ENCODE assay signal across 19 cellular contexts in the genomic region with DNA sequence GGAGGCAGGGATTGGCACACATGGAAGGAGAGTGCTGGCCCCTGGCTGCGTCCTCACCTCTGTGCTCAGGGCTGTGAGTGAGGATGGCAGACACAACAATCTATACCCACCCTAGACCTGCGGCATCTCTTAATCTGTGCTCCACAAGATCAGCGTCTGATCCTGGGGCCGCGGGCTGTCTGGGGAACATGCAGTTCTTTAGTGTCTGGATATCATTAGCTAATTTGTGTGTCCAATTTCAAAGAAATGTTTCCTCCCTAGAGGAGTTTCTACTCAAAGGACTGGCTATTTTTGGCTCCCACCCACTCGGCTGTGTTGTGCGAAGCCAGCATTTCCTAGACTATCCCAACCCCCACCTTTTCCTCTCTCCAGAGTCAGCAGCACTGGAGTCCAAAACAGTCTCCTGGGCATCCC.
DNase-seq lines count a peak whose midpoint lies in the region; ATAC-seq, FAIRE-seq and TF ChIP-seq lines count a peak whose summit lies in the region.
"Had no signal": no experiment of that assay in that cellular context is flagged by ENCODE, and none has a peak within 500 bp of the region (broad histone marks: within the 10 kb centered on the region; RNA-seq: fewer than 3 reads in every experiment).

No MANE protein-coding gene starts in this region.

- H3K27me3 ChIP-seq in Panc1 (ENCODE audit: control insufficient read depth, insufficient read depth, low read length) (no peaks in the 10 kb centered on the region), endodermal cell (ENCODE audit: control insufficient read depth, insufficient read depth, low read length, poor library complexity, severe bottlenecking) (no peaks in the 10 kb centered on the region), left ventricle myocardium inferior (ENCODE audit: low read depth) (no peaks in the 10 kb centered on the region), smooth muscle cell (ENCODE audit: low read depth) (no peaks in the 10 kb centered on the region), HepG2 (ENCODE audit: control insufficient read depth in 1 of 2, insufficient read depth in 2 of 2, low read length in 2 of 2) (0 out of 5 replicates have a peak, but pooled peaks cover 0 to 3% of the 10 kb centered on the region in 2 experiments)
- H3K27me3 ChIP-seq: foreskin keratinocyte, left lung had no signal

- BruUV-seq in Panc1 (replicated peaks; lab: Mats Ljungman, UMichigan), result no TSS peak
- no TSS peak for BruUV-seq in HepG2 (replicated peaks; lab: Mats Ljungman, UMichigan)

- no peak overlapping the region for H3K9ac ChIP-seq in endodermal cell (ENCODE audit: extremely low read depth, low read length, poor library complexity, severe bottlenecking)
- H3K9ac ChIP-seq in smooth muscle cell (ENCODE audit: low read depth), result no peak overlapping the region
- no peak overlapping the region for H3K9ac ChIP-seq in HepG2 (ENCODE audit: insufficient read depth, low read depth, low read length)

- TF ChIP-seq POLR2A in HepG2 (IDR thresholded peaks at IDR 0.05; ENCODE audit: insufficient read depth in 1 of 2, low read depth in 2 of 2, low read length in 2 of 2), result no peak

- POLR2A ChIA-PET in Panc1 (lab: Charles Lee), result no interaction called here
- POLR2A ChIA-PET in HepG2 (lab: Yijun Ruan, JAX), result no interaction called here

- H3K36me3 ChIP-seq in Panc1 (ENCODE audit: control insufficient read depth, insufficient read depth, low read length) (no peaks in the 10 kb centered on the region), endodermal cell (ENCODE audit: control insufficient read depth, insufficient read depth, low read length) (no peaks in the 10 kb centered on the region), left ventricle myocardium inferior (no peaks in the 10 kb centered on the region), smooth muscle cell (ENCODE audit: low read depth) (no peaks in the 10 kb centered on the region), HepG2 (replicated peaks in 1 of 2; ENCODE audit: control insufficient read depth in 1 of 2, insufficient read depth in 2 of 2, low read length in 2 of 2) (no peaks in the 10 kb centered on the region)
- H3K36me3 ChIP-seq: left lung, thoracic aorta had no signal

- peak overlapping the region; percentile 56 for H3K27ac ChIP-seq in Panc1 (ENCODE audit: low read length)
- peak overlapping the region; percentile 38 for H3K27ac ChIP-seq in endodermal cell (ENCODE audit: low read depth, low read length)
- peak overlapping the region; percentile 27 for H3K27ac ChIP-seq in left ventricle myocardium inferior (replicated peaks)
- H3K27ac ChIP-seq in smooth muscle cell (ENCODE audit: low read depth), result peak overlapping the region; percentile 75
- H3K27ac ChIP-seq in HepG2 (ENCODE audit: extremely low read length, insufficient read depth, low read length), result no peak overlapping the region
- H3K27ac ChIP-seq: foreskin keratinocyte, left lung had no signal

- no peaks in the 10 kb centered on the region for H3K9me3 Mint-ChIP-seq in endodermal cell

- peaks cover 2% of the 10 kb centered on the region for H3K27me3 Mint-ChIP-seq in endodermal cell (ENCODE audit: insufficient read depth)
- H3K27me3 Mint-ChIP-seq: CD4-positive, alpha-beta memory T cell had no signal

- TF ChIP-seq EP300 in HepG2 (IDR thresholded peaks at IDR 0.05; ENCODE audit: low read depth in 2 of 2, low read length in 2 of 2) (no peak), HepG2 (CRISPR knock-in tag; IDR thresholded peaks at IDR 0.05; ENCODE audit: borderline replicate concordance) (no peak)

- no peak for TF ChIP-seq RAD21 in HepG2 (CRISPR knock-in tag; IDR thresholded peaks at IDR 0.05)

- ATAC-seq in Panc1 (no peak), GM19452 (IDR thresholded peaks at IDR 0.05; ENCODE audit: unreplicated experiment) (no peak), HepG2 (no peak; the same call in 2 of the 3 replicates)
- ATAC-seq: activated CD4-positive, alpha-beta T cell treated with anti-CD3 and anti-CD28 coated beads for 36 hours; foreskin keratinocyte; left lung had no signal

- H3K9me3 ChIP-seq in Panc1 (ENCODE audit: control insufficient read depth, insufficient read depth, low read depth, low read length) (peaks cover 7% of the 10 kb centered on the region; the same call in 1 of the 2 replicates), endodermal cell (ENCODE audit: control insufficient read depth, low read length) (peaks cover 5% of the 10 kb centered on the region), left ventricle myocardium inferior (replicated peaks) (no peaks in the 10 kb centered on the region), smooth muscle cell (replicated peaks; ENCODE audit: low read depth) (no peaks in the 10 kb centered on the region), HepG2 (ENCODE audit: low read length) (no peaks in the 10 kb centered on the region)
- H3K9me3 ChIP-seq: thoracic aorta had no signal

- H3K36me3 Mint-ChIP-seq in endodermal cell (ENCODE audit: low read depth), result no peaks in the 10 kb centered on the region
- H3K36me3 Mint-ChIP-seq: CD4-positive, alpha-beta memory T cell had no signal

- H3F3A ChIP-seq in smooth muscle cell (ENCODE audit: low read depth), result no peaks in the 10 kb centered on the region

- H3K4me1 ChIP-seq in Panc1 (ENCODE audit: control insufficient read depth, insufficient read depth, low read length) (peaks cover 21% of the 10 kb centered on the region), endodermal cell (ENCODE audit: control insufficient read depth, insufficient read depth, low read length) (peaks cover 2% of the 10 kb centered on the region), left ventricle myocardium inferior (peaks cover 32% of the 10 kb centered on the region), smooth muscle cell (ENCODE audit: low read depth) (no peaks in the 10 kb centered on the region), HepG2 (ENCODE audit: insufficient read depth, low read length) (no peaks in the 10 kb centered on the region)
- H3K4me1 ChIP-seq: foreskin keratinocyte, left lung had no signal

- H3K79me2 ChIP-seq in smooth muscle cell (ENCODE audit: low read depth), result no peaks in the 10 kb centered on the region
- no peaks in the 10 kb centered on the region for H3K79me2 ChIP-seq in HepG2 (ENCODE audit: insufficient read depth, low read length)

- H3K4me2 ChIP-seq in smooth muscle cell, result peak overlapping the region; percentile 46
- no peak overlapping the region for H3K4me2 ChIP-seq in HepG2 (ENCODE audit: low read depth, low read length)

- no peak for FAIRE-seq in HepG2 (lab: Jason Lieb, UNC)
- FAIRE-seq: TTC549 had no signal

- in situ Hi-C loops in Panc1 (cut with HindIII; ENCODE audit: low pct_unique_long_range_greater_than_20kb, low sequenced_read_pairs), result no loop called here
- in situ Hi-C loops in HepG2 (cut with HindIII; ENCODE audit: extremely low pct_ligation_motif_present, low pct_unique_long_range_greater_than_20kb), result no loop called here

- H3K4me3 ChIP-seq in Panc1 (ENCODE audit: low read depth in 2 of 2, low read length in 2 of 2), result no peak overlapping the region
- no peak overlapping the region for H3K4me3 ChIP-seq in endodermal cell (ENCODE audit: low read length)
- no peak overlapping the region for H3K4me3 ChIP-seq in left ventricle myocardium inferior
- H3K4me3 ChIP-seq in smooth muscle cell, result no peak overlapping the region
- no peak overlapping the region for H3K4me3 ChIP-seq in HepG2 (replicated peaks in 1 of 3; ENCODE audit: insufficient read depth in 1 of 3, low read depth in 2 of 3, low read length in 3 of 3)
- H3K4me3 ChIP-seq: left lung, thoracic aorta had no signal

- H4K20me1 ChIP-seq in smooth muscle cell (ENCODE audit: low read depth), result no peaks in the 10 kb centered on the region
- no peaks in the 10 kb centered on the region for H4K20me1 ChIP-seq in HepG2 (ENCODE audit: insufficient read depth, low read length)

- CTCF ChIA-PET in Panc1 (lab: Charles Lee) (no interaction called here), HepG2 (lab: Yijun Ruan, JAX; ENCODE audit: low intra/inter-chr PET ratio, low total read pairs) (no interaction called here)

- H3K27ac Mint-ChIP-seq in endodermal cell, result no peak overlapping the region
- H3K27ac Mint-ChIP-seq: activated CD4-positive, alpha-beta T cell treated with anti-CD3 and anti-CD28 coated beads for 36 hours; CD4-positive, alpha-beta memory T cell; IgD-negative memory B cell had no signal

- 69 to 85% methylated on average over 3 to 7 of the region's 7 CpGs for WGBS in endodermal cell (ENCODE audit: insufficient coverage in 1 of 2, insufficient read length in 1 of 2), 2 experiments
- WGBS in smooth muscle cell (ENCODE audit: low lambda C conversion rate), result 10% methylated on average over 7 of the region's 7 CpGs
- WGBS in HepG2 (ENCODE audit: low lambda C conversion rate), result 51% methylated on average over 7 of the region's 7 CpGs

- H3K4me3 Mint-ChIP-seq in endodermal cell, result no peak overlapping the region
- H3K4me3 Mint-ChIP-seq: activated CD4-positive, alpha-beta T cell treated with anti-CD3 and anti-CD28 coated beads for 36 hours; CD4-positive, alpha-beta memory T cell; IgD-negative memory B cell had no signal

- no peak for TF ChIP-seq CTCF in Panc1 (IDR thresholded peaks at IDR 0.05)
- no peak for TF ChIP-seq CTCF in endodermal cell (conservative IDR thresholded peaks at IDR 0.05)
- TF ChIP-seq CTCF in left ventricle myocardium inferior (IDR thresholded peaks at IDR 0.05; ENCODE audit: borderline replicate concordance), result peak; percentile 18
- TF ChIP-seq CTCF in smooth muscle cell (IDR thresholded peaks at IDR 0.05; ENCODE audit: borderline replicate concordance, insufficient read depth, poor library complexity, severe bottlenecking), result no peak
- TF ChIP-seq CTCF in HepG2 (CRISPR knock-in tag; IDR thresholded peaks at IDR 0.05), result no peak

- H2AFZ ChIP-seq in smooth muscle cell (ENCODE audit: low read depth) (peak overlapping the region; percentile 17), HepG2 (ENCODE audit: low read length) (no peak overlapping the region)

- intact Hi-C loops in Panc1 (cut with micrococcal nuclease; ENCODE audit: unreplicated experiment), result no loop called here
- intact Hi-C loops in left ventricle myocardium inferior (cut with micrococcal nuclease), result no loop called here
- intact Hi-C loops in HepG2 (cut with micrococcal nuclease; ENCODE audit: unreplicated experiment), result no loop called here

- H3K4me1 Mint-ChIP-seq in endodermal cell, result peaks cover 12% of the 10 kb centered on the region
- H3K4me1 Mint-ChIP-seq: activated CD4-positive, alpha-beta T cell treated with anti-CD3 and anti-CD28 coated beads for 36 hours; CD4-positive, alpha-beta memory T cell; IgD-negative memory B cell had no signal

- DNase-seq in Panc1 (ENCODE audit: low read depth, low spot score) (no peak), endodermal cell (no peak), left ventricle myocardium inferior (no peak), smooth muscle cell (lab: John Stamatoyannopoulos, UW; ENCODE audit: unreplicated experiment) (no peak), NCI-H345 treated with DMSO at 0.1 percent for 48 hours (lab: John Stamatoyannopoulos, UW; ENCODE audit: unreplicated experiment) (no peak), HepG2 (ENCODE audit: low spot score) (no peak)
- no peak for DNase-seq in activated CD8-positive, alpha-beta memory T cell treated with anti-CD3 and anti-CD28 coated beads, Interleukin-2, amount 50 U/mL, for 48 hours
- DNase-seq: activated CD4-positive, alpha-beta T cell treated with anti-CD3 and anti-CD28 coated beads for 36 hours; activated effector memory CD4-positive, alpha-beta T cell treated with Interleukin-2 at 50 U/mL for 16 hours; CD4-positive, alpha-beta memory T cell; DMS53; foreskin keratinocyte; left lung; NCI-H1694; NCI-H2227 treated with DMSO at 0.1 percent for 48 hours had no signal

TF ChIP-seq in HepG2, 621 proteins besides CTCF, POLR2A, EP300 and RAD21:
- TF ChIP-seq TCF7L2 (IDR thresholded peaks at IDR 0.05; ENCODE audit: low read depth, low read length), result no peak
TF ChIP-seq in HepG2: peak in this region for 0.
